ENCODE assay signal across 9 cellular contexts in the genomic region with DNA sequence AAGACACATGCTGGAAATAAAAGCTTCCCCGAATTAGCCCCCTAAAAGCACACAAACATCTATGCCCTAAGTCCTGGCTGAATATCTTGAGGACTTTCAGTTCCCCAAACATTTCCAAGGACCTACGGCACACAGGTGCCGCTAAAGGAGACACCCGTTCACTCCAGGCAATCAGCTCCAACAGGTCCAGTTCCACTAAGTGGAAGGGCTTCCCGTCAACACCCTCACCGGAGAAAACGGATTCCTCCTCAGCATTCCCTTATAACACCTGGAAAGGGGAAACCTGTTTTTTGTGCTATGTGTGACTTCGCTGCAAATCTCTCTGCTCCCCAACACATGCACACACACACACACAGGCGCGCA. TPM values are rescaled to one million over a fixed set of nuclear protein-coding genes. Genes with fewer than 3 reads are reported as not detected.
DNase-seq lines count a peak whose midpoint lies in the region; ATAC-seq, FAIRE-seq and TF ChIP-seq lines count a peak whose summit lies in the region.
"Had no signal": no experiment of that assay in that cellular context is flagged by ENCODE, and none has a peak within 500 bp of the region (broad histone marks: within the 10 kb centered on the region; RNA-seq: fewer than 3 reads in every experiment).

No MANE protein-coding gene starts in this region.

- intact Hi-C loops in GM12878 (cut with micrococcal nuclease; ENCODE audit: unreplicated experiment): no loop called here

- ATAC-seq in GM12878: no peak

- SMC1A ChIA-PET in GM12878 (lab: Charles Lee; ENCODE audit: uncharacterized antibody, unreplicated experiment): no interaction called here

- no peak for TF ChIP-seq EP300 in GM12878 (IDR thresholded peaks at IDR 0.05; ENCODE audit: borderline replicate concordance in 1 of 2, control insufficient read depth in 1 of 2, low read depth in 2 of 2, low read length in 2 of 2)

- TF ChIP-seq RAD21 in GM12878 (IDR thresholded peaks at IDR 0.05; ENCODE audit: insufficient read depth, low read depth, low read length): no peak

- DNase-seq in GM12878 (ENCODE audit: low read depth, low spot score) (no peak), iPS-NIHi11 (ENCODE audit: low spot score) (peak; percentile 17)
- DNase-seq in stimulated activated naive CD4-positive, alpha-beta T cell treated with Interleukin-2 at 50 U/mL for 16 hours (lab: John Stamatoyannopoulos, UW): no peak
- no peak for DNase-seq in activated CD4-positive, alpha-beta T cell treated with anti-CD3 and anti-CD28 coated beads for 1 hour
- DNase-seq in stimulated activated CD4-positive, alpha-beta T cell treated with anti-CD3 and anti-CD28 coated beads, Interleukin-4, amount 100 ng/mL, for 1 hour: no peak
- DNase-seq: activated gamma-delta T cell treated with Interleukin-2 at 50 U/mL for 16 hours, immature natural killer cell had no signal

- no peak overlapping the region for H3K27ac ChIP-seq in HUES6 (ENCODE audit: low read depth, low read length)
- no peak overlapping the region for H3K27ac ChIP-seq in GM12878 (ENCODE audit: control insufficient read depth, insufficient read depth)
- H3K27ac ChIP-seq in stomach smooth muscle (ENCODE audit: low read length): no peak overlapping the region

- H3K36me3 ChIP-seq in HUES6 (ENCODE audit: control insufficient read depth, insufficient read depth, low read length) (no peaks in the 10 kb centered on the region), GM12878 (ENCODE audit: control insufficient read depth in 2 of 2, insufficient read depth in 2 of 2, low read length in 1 of 2) (no peaks in the 10 kb centered on the region), stomach smooth muscle (ENCODE audit: control insufficient read depth in 2 of 2, insufficient read depth in 2 of 2, low read length in 2 of 2) (no peaks in the 10 kb centered on the region)

- TF ChIP-seq POLR2A in GM12878 (IDR thresholded peaks at IDR 0.05; ENCODE audit: low read depth, low read length): no peak

- in situ Hi-C loops in GM12878 (cut with MboI): no loop called here

- H3K4me1 ChIP-seq in HUES6 (ENCODE audit: control insufficient read depth, insufficient read depth, low read length): peaks cover 43% of the 10 kb centered on the region
- H3K4me1 ChIP-seq in GM12878 (ENCODE audit: control insufficient read depth, insufficient read depth, low read length): peaks cover 3% of the 10 kb centered on the region; the same call in 1 of the 2 replicates
- peaks cover 46% of the 10 kb centered on the region for H3K4me1 ChIP-seq in stomach smooth muscle (ENCODE audit: control insufficient read depth, insufficient read depth, low read length)

- no peaks in the 10 kb centered on the region for H3K79me2 ChIP-seq in GM12878 (ENCODE audit: control insufficient read depth, insufficient read depth, low read length)

- CTCF ChIA-PET in GM12878 (lab: Yijun Ruan, JAX): no interaction called here

- no peaks in the 10 kb centered on the region for H3K9me3 ChIP-seq in HUES6 (ENCODE audit: control insufficient read depth, insufficient read depth, low read depth, low read length)
- no peaks in the 10 kb centered on the region for H3K9me3 ChIP-seq in GM12878 (replicated peaks; ENCODE audit: control insufficient read depth, insufficient read depth, low read length)
- no peaks in the 10 kb centered on the region for H3K9me3 ChIP-seq in stomach smooth muscle (ENCODE audit: control insufficient read depth in 2 of 2, low read length in 2 of 2)

- H3K9ac ChIP-seq in HUES6 (ENCODE audit: low read length) (peak overlapping the region; percentile 64), GM12878 (ENCODE audit: control insufficient read depth, insufficient read depth, low read length) (no peak overlapping the region), stomach smooth muscle (ENCODE audit: low read length in 2 of 2) (no peak overlapping the region)

- H2AFZ ChIP-seq in GM12878 (ENCODE audit: control insufficient read depth, low read depth, low read length): no peak overlapping the region

- no peak overlapping the region for H3K4me2 ChIP-seq in GM12878 (ENCODE audit: control insufficient read depth, insufficient read depth)

- H4K20me1 ChIP-seq in GM12878 (ENCODE audit: control insufficient read depth, insufficient read depth): no peaks in the 10 kb centered on the region; the same call in 1 of the 2 replicates

- POLR2A ChIA-PET in GM12878 (lab: Charles Lee): no interaction called here

- no peak for FAIRE-seq in GM12878 (lab: Jason Lieb, UNC)

- 35% methylated on average over 10 of the region's 10 CpGs for WGBS in GM12878 (ENCODE audit: insufficient coverage, insufficient replicate concordance, low lambda C conversion rate, missing lambda C conversion rate)

- H3K27me3 ChIP-seq in HUES6 (ENCODE audit: control insufficient read depth, insufficient read depth, low read length) (peaks cover 84% of the 10 kb centered on the region), GM12878 (replicated peaks in 1 of 2; ENCODE audit: control insufficient read depth in 2 of 2, insufficient read depth in 2 of 2, low read length in 1 of 2) (peaks cover 28 to 42% of the 10 kb centered on the region in 2 experiments), stomach smooth muscle (ENCODE audit: control insufficient read depth in 1 of 2, insufficient read depth in 2 of 2, low read length in 2 of 2) (peaks cover 50 to 81% of the 10 kb centered on the region in 2 donors)

- no peak for TF ChIP-seq CTCF in GM12878 (IDR thresholded peaks at IDR 0.05 in 2 of 3, conservative IDR thresholded peaks at IDR 0.05 in 1 of 3; ENCODE audit: control insufficient read depth in 2 of 3, extremely low read depth in 1 of 3, insufficient read depth in 1 of 3, low read depth in 3 of 3, low read length in 3 of 3)

- RAD21 ChIA-PET in GM12878 (lab: Charles Lee; ENCODE audit: unreplicated experiment): no interaction called here

- peak overlapping the region; percentile 76 for H3K4me3 ChIP-seq in HUES6 (ENCODE audit: low read depth, low read length)
- H3K4me3 ChIP-seq in GM12878: no peak overlapping the region
- peak overlapping the region; percentile 27 to 73 for H3K4me3 ChIP-seq in stomach smooth muscle (ENCODE audit: low read length in 2 of 2)

- BruUV-seq in GM12878 (replicated peaks; lab: Mats Ljungman, UMichigan): no TSS peak

TF ChIP-seq in GM12878, 131 proteins besides CTCF, POLR2A, EP300 and RAD21 (continues in another document):
- TF ChIP-seq YBX1 (IDR thresholded peaks at IDR 0.05): no peak
- no peak for TF ChIP-seq RBBP5 (conservative IDR thresholded peaks at IDR 0.05)
- no peak for TF ChIP-seq MEF2B (IDR thresholded peaks at IDR 0.05; ENCODE audit: partially characterized antibody, poor library complexity, severe bottlenecking)
- TF ChIP-seq STAT1 (conservative IDR thresholded peaks at IDR 0.05): no peak
- TF ChIP-seq BMI1 (IDR thresholded peaks at IDR 0.05; ENCODE audit: borderline replicate concordance): 0 out of 2 replicates have a peak, but pooled peaks have one; percentile 21
- TF ChIP-seq SPI1 (IDR thresholded peaks at IDR 0.05; ENCODE audit: borderline replicate concordance, insufficient read depth, low read depth, low read length): peak; percentile 50; the same call in 1 of the 2 replicates
- 0 out of 2 replicates have a peak, but pooled peaks have one; percentile 75 for TF ChIP-seq EZH2 (IDR thresholded peaks at IDR 0.05; ENCODE audit: borderline replicate concordance, control insufficient read depth, low read depth, low read length)
- TF ChIP-seq, protein P1, sequence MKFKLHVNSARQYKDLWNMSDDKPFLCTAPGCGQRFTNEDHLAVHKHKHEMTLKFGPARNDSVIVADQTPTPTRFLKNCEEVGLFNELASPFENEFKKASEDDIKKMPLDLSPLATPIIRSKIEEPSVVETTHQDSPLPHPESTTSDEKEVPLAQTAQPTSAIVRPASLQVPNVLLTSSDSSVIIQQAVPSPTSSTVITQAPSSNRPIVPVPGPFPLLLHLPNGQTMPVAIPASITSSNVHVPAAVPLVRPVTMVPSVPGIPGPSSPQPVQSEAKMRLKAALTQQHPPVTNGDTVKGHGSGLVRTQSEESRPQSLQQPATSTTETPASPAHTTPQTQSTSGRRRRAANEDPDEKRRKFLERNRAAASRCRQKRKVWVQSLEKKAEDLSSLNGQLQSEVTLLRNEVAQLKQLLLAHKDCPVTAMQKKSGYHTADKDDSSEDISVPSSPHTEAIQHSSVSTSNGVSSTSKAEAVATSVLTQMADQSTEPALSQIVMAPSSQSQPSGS (IDR thresholded peaks at IDR 0.05; ENCODE audit: low read length): no peak

RNA-seq across cellular contexts. Expression of a gene that starts 3.9 kb away (rescaled TPM):
- total RNA-seq in GM12878 (2013; cell fraction: nucleolus; rRNA removed): 0.02 and 1.0 TPM in 2 replicates
- 0.06 TPM in 1 of 2 replicates, not detected in the other for total RNA-seq in GM12878 (2014; rRNA removed)
- not detected in 2 replicates for total RNA-seq in GM12878 (2014; rRNA removed; fragmentation: Illumina TruSeq; extraction: Trizol)
- total RNA-seq in GM12878 (2021): 0.03 TPM in 2 replicates
- polyA plus RNA-seq in GM12878 (2011; ENCODE audit: low read depth): not detected
- polyA plus RNA-seq in GM12878 (2011; rRNA removed): 0.12 and 0.23 TPM in 2 replicates
- polyA plus RNA-seq in GM12878 (2011; cell fraction: cytosol; rRNA removed): 0.02 and 0.06 TPM in 2 replicates
- 0.12 and 0.39 TPM in 2 replicates for polyA plus RNA-seq in GM12878 (2011; cell fraction: nucleus; rRNA removed)
- polyA plus RNA-seq in GM12878 (2012): 0.01 TPM in 1 of 2 replicates, not detected in the other
- not detected in 2 replicates for polyA plus RNA-seq in GM12878 (2014; fragmentation: Illumina TruSeq; extraction: Trizol)
- polyA plus RNA-seq in GM12878 (2014; fragmentation: Nextera tagmentation; extraction: Ambion mirVana): not detected
- not detected in 2 replicates for polyA plus RNA-seq in GM12878 (2014; rRNA removed)
- not detected for polyA plus RNA-seq in GM12878 (2016; fragmentation: Nextera tagmentation; extraction: Ambion mirVana)
- 0.05 and 0.07 TPM in 2 replicates for polyA minus RNA-seq in GM12878 (2011; rRNA and poly(A)+ RNA removed)
- polyA minus RNA-seq in GM12878 (2011; cell fraction: cytosol; rRNA and poly(A)+ RNA removed): 0.21 TPM in 1 of 2 replicates, not detected in the other
- 0.24 and 0.67 TPM in 2 replicates for polyA minus RNA-seq in GM12878 (2011; cell fraction: nucleus; rRNA and poly(A)+ RNA removed)
- polyA plus RNA-seq: immature natural killer cell had no signal
